In genomic region chr20:56859039-56859750, GRCh38 we compare ENCODE assay signal across 20 cellular contexts.
DNase-seq lines count a peak whose midpoint lies in the region; ATAC-seq and TF ChIP-seq lines count a peak whose summit lies in the region.
"Had no signal": no experiment of that assay in that cellular context is flagged by ENCODE, and none has a peak within 500 bp of the region (broad histone marks: within the 10 kb centered on the region; RNA-seq: fewer than 3 reads in every experiment).

No MANE protein-coding gene starts in this region.

- H3K27me3 ChIP-seq in HUES48 (ENCODE audit: control insufficient read depth, insufficient read depth, low read length) (peaks cover 11% of the 10 kb centered on the region), smooth muscle cell (ENCODE audit: low read depth) (no peaks in the 10 kb centered on the region), colonic mucosa (no peaks in the 10 kb centered on the region), A673 (replicated peaks; ENCODE audit: insufficient read depth, low read depth, low read length, poor library complexity) (peaks cover 38% of the 10 kb centered on the region)
- H3K27me3 ChIP-seq: ascending aorta had no signal

- TF ChIP-seq CTCF in smooth muscle cell (IDR thresholded peaks at IDR 0.05; ENCODE audit: borderline replicate concordance, insufficient read depth, poor library complexity, severe bottlenecking) = no peak
- no peak for TF ChIP-seq CTCF in colonic mucosa (IDR thresholded peaks at IDR 0.05)
- TF ChIP-seq CTCF in A673 (conservative IDR thresholded peaks at IDR 0.05; ENCODE audit: low read depth, low read length) = no peak

- no peaks in the 10 kb centered on the region for H4K20me1 ChIP-seq in smooth muscle cell (ENCODE audit: low read depth)

- no TSS peak for BruUV-seq in A673 (replicated peaks; lab: Mats Ljungman, UMichigan)

- POLR2A ChIA-PET in A673 (lab: Charles Lee; ENCODE audit: low non-redundant PET) = no interaction called here

- H3K27ac ChIP-seq in HUES48 (ENCODE audit: low read depth, low read length) (peak overlapping the region; percentile 65), mesodermal cell (ENCODE audit: low read depth, low read length, severe bottlenecking) (peak overlapping the region; percentile 49), smooth muscle cell (ENCODE audit: low read depth) (peak overlapping the region; percentile 44), colonic mucosa (no peak overlapping the region), A673 (ENCODE audit: low read depth, low read length, poor library complexity, severe bottlenecking) (no peak overlapping the region)
- H3K27ac ChIP-seq: ascending aorta, parathyroid adenoma had no signal

- no peak overlapping the region for H3K9ac ChIP-seq in HUES48 (ENCODE audit: low read depth, low read length)
- H3K9ac ChIP-seq in smooth muscle cell (ENCODE audit: low read depth) = no peak overlapping the region
- no peak overlapping the region for H3K9ac ChIP-seq in colonic mucosa (ENCODE audit: low read depth in 2 of 2, low read length in 2 of 2)
- H3K9ac ChIP-seq: parathyroid adenoma had no signal

- WGBS in mesodermal cell (ENCODE audit: insufficient coverage in 2 of 2), 2 experiments = 48 to 64% methylated on average over 6 of the region's 11 CpGs
- WGBS in smooth muscle cell (ENCODE audit: low lambda C conversion rate) = 50% methylated on average over 11 of the region's 11 CpGs

- peak overlapping the region; percentile 23; the same call in 1 of the 2 replicates for H3K4me3 ChIP-seq in HUES48 (ENCODE audit: low read depth, low read length)
- H3K4me3 ChIP-seq in mesodermal cell (ENCODE audit: extremely low read depth, insufficient read depth, low read length, poor library complexity, severe bottlenecking) = no peak overlapping the region
- no peak overlapping the region for H3K4me3 ChIP-seq in smooth muscle cell
- H3K4me3 ChIP-seq in colonic mucosa = no peak overlapping the region
- no peak overlapping the region for H3K4me3 ChIP-seq in A673 (ENCODE audit: low read depth, low read length, poor library complexity, severe bottlenecking)
- H3K4me3 ChIP-seq: ascending aorta had no signal

- H3K36me3 ChIP-seq in HUES48 (ENCODE audit: control insufficient read depth, insufficient read depth, low read length) = no peaks in the 10 kb centered on the region
- no peaks in the 10 kb centered on the region for H3K36me3 ChIP-seq in mesodermal cell (ENCODE audit: control insufficient read depth, insufficient read depth, low read length)
- H3K36me3 ChIP-seq in smooth muscle cell (ENCODE audit: low read depth) = no peaks in the 10 kb centered on the region
- H3K36me3 ChIP-seq in colonic mucosa = no peaks in the 10 kb centered on the region
- H3K36me3 ChIP-seq in A673 (ENCODE audit: insufficient read depth, low read length, poor library complexity, severe bottlenecking) = no peaks in the 10 kb centered on the region
- H3K36me3 ChIP-seq: ascending aorta had no signal

- H3K4me2 ChIP-seq in smooth muscle cell = peak overlapping the region; percentile 79

- no peaks in the 10 kb centered on the region for H3F3A ChIP-seq in smooth muscle cell (ENCODE audit: low read depth)

- H3K4me1 ChIP-seq in HUES48 (ENCODE audit: control insufficient read depth, insufficient read depth, low read length) = peaks cover 33% of the 10 kb centered on the region
- peaks cover 15% of the 10 kb centered on the region for H3K4me1 ChIP-seq in mesodermal cell (ENCODE audit: control insufficient read depth, insufficient read depth, low read length, poor library complexity, severe bottlenecking)
- H3K4me1 ChIP-seq in smooth muscle cell (ENCODE audit: low read depth) = peaks cover 16% of the 10 kb centered on the region
- H3K4me1 ChIP-seq in colonic mucosa = no peaks in the 10 kb centered on the region
- H3K4me1 ChIP-seq in A673 (ENCODE audit: insufficient read depth, low read length, poor library complexity, severe bottlenecking) = no peaks in the 10 kb centered on the region
- H3K4me1 ChIP-seq: ascending aorta, parathyroid adenoma had no signal

- CTCF ChIA-PET in A673 (lab: Charles Lee) = interaction anchor here (0.7 kb wide), 1 partner anchor 202 kb away, joined by 3 read pairs; no protein-coding TSS in a partner anchor

- peak overlapping the region; percentile 96 for H2AFZ ChIP-seq in smooth muscle cell (ENCODE audit: low read depth)
- H2AFZ ChIP-seq: parathyroid adenoma had no signal

- DNase-seq in ecto neural progenitor cell (ENCODE audit: low spot score) (peak; percentile 64), smooth muscle cell (lab: John Stamatoyannopoulos, UW; ENCODE audit: unreplicated experiment) (no peak), colonic mucosa (no peak), GM19240 (ENCODE audit: insufficient read length, low spot score) (no peak), A673 (ENCODE audit: low spot score) (no peak)
- DNase-seq: activated CD4-positive, alpha-beta T cell treated with anti-CD3 and anti-CD28 coated beads, Interleukin-2, amount 10 ng/mL, durations not matched to agents 24 days and 14 days; effector memory CD4-positive, alpha-beta T cell; MV-4-11; naive thymus-derived CD4-positive, alpha-beta T cell; NCI-H2029; NCI-H2227 treated with DMSO at 0.1 percent for 48 hours; stimulated activated CD4-positive, alpha-beta T cell treated with anti-CD3 and anti-CD28 coated beads, Interleukin-1b, Interleukin-23, amount 100 ng/mL, for 48 hours had no signal

- no peaks in the 10 kb centered on the region for H3K79me2 ChIP-seq in smooth muscle cell (ENCODE audit: low read depth)
- H3K79me2 ChIP-seq: parathyroid adenoma had no signal

- intact Hi-C loops in colonic mucosa (cut with DNase I) (no loop called here), A673 (cut with micrococcal nuclease; ENCODE audit: unreplicated experiment) (no loop called here)

- H3K9me3 ChIP-seq in HUES48 (ENCODE audit: control insufficient read depth, insufficient read depth, low read length) (no peaks in the 10 kb centered on the region), mesodermal cell (ENCODE audit: control insufficient read depth, low read length) (no peaks in the 10 kb centered on the region), smooth muscle cell (replicated peaks; ENCODE audit: low read depth) (no peaks in the 10 kb centered on the region), colonic mucosa (no peaks in the 10 kb centered on the region), A673 (ENCODE audit: low read depth, low read length, poor library complexity, severe bottlenecking) (no peaks in the 10 kb centered on the region)
- H3K9me3 ChIP-seq: ascending aorta had no signal

- no peak for ATAC-seq in HG03378 (IDR thresholded peaks at IDR 0.05; ENCODE audit: unreplicated experiment)
- ATAC-seq: activated naive CD4-positive, alpha-beta T cell treated with anti-CD3 and anti-CD28 coated beads, Interleukin-2, amount 50 U/mL, for 72 hours; esophagus mucosa; naive thymus-derived CD4-positive, alpha-beta T cell; Panc1 had no signal

Comparison
In these comparisons a context has a peak if more than half of its experiments do, and no peak if none do; other contexts are left out.
1. H3K27ac ChIP-seq: peak in HUES48 (single experiment), mesodermal cell (single experiment) and smooth muscle cell (single experiment); none in colonic mucosa (single experiment) and A673 (single experiment).